Comparison of ENCODE assay signal across 14 cellular contexts in genomic region chr1:199856381-199856780, GRCh38.
DNase-seq lines count a peak whose midpoint lies in the region; ATAC-seq and TF ChIP-seq lines count a peak whose summit lies in the region.
"Had no signal": no experiment of that assay in that cellular context is flagged by ENCODE, and none has a peak within 500 bp of the region (broad histone marks: within the 10 kb centered on the region; RNA-seq: fewer than 3 reads in every experiment).

No MANE protein-coding gene starts in this region.

- no peak overlapping the region for H2BK5ac ChIP-seq in trophoblast cell (ENCODE audit: low read depth, low read length, poor library complexity)

- no peaks in the 10 kb centered on the region for H3K9me2 ChIP-seq in HCT116 (ENCODE audit: insufficient read depth)

- TF ChIP-seq POLR2A in HCT116 (IDR thresholded peaks at IDR 0.05; ENCODE audit: borderline replicate concordance, extremely low read depth, insufficient read depth, insufficient read length) = no peak

- H3K79me1 ChIP-seq in trophoblast cell (ENCODE audit: low read length) = no peaks in the 10 kb centered on the region

- H3K9me3 Mint-ChIP-seq in WTC11 = no peaks in the 10 kb centered on the region

- intact Hi-C loops in HCT116 (cut with micrococcal nuclease) = no loop called here
- intact Hi-C loops in left lung (cut with DNase I) = no loop called here

- DNase-seq in HCT116 (ENCODE audit: low read depth, low spot score) = no peak
- DNase-seq in WTC11 (ENCODE audit: low spot score) = no peak
- no peak for DNase-seq in epithelial cell of prostate (ENCODE audit: low read depth, low spot score)
- peak; percentile 27 to 84 for DNase-seq in trophoblast cell
- no peak for DNase-seq in left lung
- no peak for DNase-seq in HEK293T (ENCODE audit: extremely low spot score)
- DNase-seq in SW480 (ENCODE audit: low spot score) = no peak
- DNase-seq: H7, NCI-H1092, NCI-H1694 treated with DMSO at 0.1 percent for 48 hours, NCI-H446 treated with DMSO at 0.1 percent for 48 hours, NCI-H748 treated with DMSO at 0.1 percent for 48 hours had no signal

- no peak for TF ChIP-seq RAD21 in HCT116 (IDR thresholded peaks at IDR 0.05; ENCODE audit: low read depth)

- no peak overlapping the region for H3K4me3 Mint-ChIP-seq in WTC11

- H2AFZ ChIP-seq in HCT116 (ENCODE audit: low read depth, low read length, poor library complexity, severe bottlenecking) (peak overlapping the region; percentile 81), trophoblast cell (ENCODE audit: insufficient read depth, low read length, poor library complexity) (no peak overlapping the region)
- H2AFZ ChIP-seq: PC-9 had no signal

- H2BK120ac ChIP-seq in trophoblast cell (ENCODE audit: insufficient read depth, low read length, poor library complexity) = no peak overlapping the region

- no peak overlapping the region for H4K12ac ChIP-seq in trophoblast cell (ENCODE audit: low read depth, low read length)

- no peaks in the 10 kb centered on the region for H3K27me3 ChIP-seq in HCT116 (ENCODE audit: insufficient read depth, low read length)
- no peaks in the 10 kb centered on the region for H3K27me3 ChIP-seq in trophoblast cell (ENCODE audit: insufficient read depth, low read length)
- no peaks in the 10 kb centered on the region for H3K27me3 ChIP-seq in left lung
- H3K27me3 ChIP-seq: BLaER1 had no signal

- H3K4me1 Mint-ChIP-seq in WTC11 = peaks cover 35% of the 10 kb centered on the region

- no peaks in the 10 kb centered on the region for H3K36me3 Mint-ChIP-seq in WTC11

- H4K20me1 ChIP-seq in HCT116 (ENCODE audit: insufficient read depth) = no peaks in the 10 kb centered on the region
- H4K20me1 ChIP-seq: BLaER1 had no signal

- RAD21 ChIA-PET in HCT116 (lab: Charles Lee; ENCODE audit: low non-redundant PET in 1 of 2, low total read pairs in 2 of 2, uncharacterized antibody in 2 of 2, unreplicated experiment in 2 of 2) = no interaction called here

- H4K8ac ChIP-seq in trophoblast cell (ENCODE audit: low read depth, low read length) = no peak overlapping the region

- H3K18ac ChIP-seq in trophoblast cell (ENCODE audit: low read length) = no peak overlapping the region

- no peak overlapping the region for H2BK12ac ChIP-seq in trophoblast cell (ENCODE audit: low read length)

- no peak overlapping the region for H3K23ac ChIP-seq in trophoblast cell (ENCODE audit: low read length)

- TF ChIP-seq CTCF in HCT116 (IDR thresholded peaks at IDR 0.05 in 2 of 3, conservative IDR thresholded peaks at IDR 0.05 in 1 of 3; ENCODE audit: borderline replicate concordance in 1 of 3, insufficient read depth in 1 of 3, low read depth in 2 of 3, low read length in 2 of 3) = no peak
- no peak for TF ChIP-seq CTCF in WTC11 (IDR thresholded peaks at IDR 0.05)
- TF ChIP-seq CTCF in left lung (IDR thresholded peaks at IDR 0.05) = no peak

- CTCF ChIA-PET in HCT116 (lab: Charles Lee) (no interaction called here), WTC11 (lab: Charles Lee) (no interaction called here), HEK293T (lab: Yijun Ruan, JAX) (no interaction called here)

- POLR2A ChIA-PET in HCT116 (lab: Charles Lee) = no interaction called here
- POLR2A ChIA-PET in WTC11 (lab: Charles Lee) = no interaction called here
- POLR2A ChIA-PET in HEK293T (lab: Yijun Ruan, JAX) = no interaction called here

- no peaks in the 10 kb centered on the region for H3K79me2 ChIP-seq in HCT116 (ENCODE audit: insufficient read depth, low read length)
- H3K79me2 ChIP-seq in trophoblast cell (ENCODE audit: control insufficient read depth, insufficient read depth, low read length, poor library complexity) = no peaks in the 10 kb centered on the region

- no CpG with 5 or more reads among the region's 3 CpGs for WGBS in trophoblast cell (ENCODE audit: extremely low coverage, insufficient coverage, insufficient read length)

- H3K4ac ChIP-seq in trophoblast cell (ENCODE audit: low read depth, low read length) = no peak overlapping the region

- 0 out of 2 replicates have a peak overlapping the region, but pooled peaks have one; percentile 18 for H3K27ac Mint-ChIP-seq in WTC11

- H3K14ac ChIP-seq in trophoblast cell (ENCODE audit: low read length) = no peak overlapping the region

- H2AK5ac ChIP-seq in trophoblast cell (ENCODE audit: low read length) = no peak overlapping the region

- BruUV-seq in HCT116 (replicated peaks; lab: Mats Ljungman, UMichigan) = no TSS peak

- H4K91ac ChIP-seq in trophoblast cell (ENCODE audit: low read depth, low read length) = no peak overlapping the region

- H3K4me1 ChIP-seq in HCT116 (ENCODE audit: control insufficient read depth in 1 of 2, insufficient read depth in 2 of 2, low read length in 2 of 2) (peaks cover 0 to 48% of the 10 kb centered on the region in 2 experiments; a peak in 2 of 4 replicates), trophoblast cell (ENCODE audit: control insufficient read depth in 1 of 2, insufficient read depth in 2 of 2, low read length in 2 of 2) (no peaks in the 10 kb centered on the region), left lung (peaks cover 0 to 27% of the 10 kb centered on the region in 2 donors)

- H3K4me3 ChIP-seq in HCT116 (replicated peaks in 1 of 2; ENCODE audit: low read depth in 1 of 2, low read length in 2 of 2) (no peak overlapping the region), trophoblast cell (ENCODE audit: low read depth, low read length) (no peak overlapping the region), left lung (no peak overlapping the region)
- H3K4me3 ChIP-seq: BLaER1, PC-9 had no signal

- H3K9me3 ChIP-seq in HCT116 (ENCODE audit: control insufficient read depth in 1 of 2, insufficient read depth in 1 of 2, low read depth in 1 of 2, low read length in 2 of 2) = no peaks in the 10 kb centered on the region
- H3K9me3 ChIP-seq in trophoblast cell (ENCODE audit: insufficient read depth, low read depth, low read length) = no peaks in the 10 kb centered on the region
- H3K9me3 ChIP-seq in left lung = no peaks in the 10 kb centered on the region
- H3K9me3 ChIP-seq: BLaER1 had no signal

- H3K27ac ChIP-seq in HCT116 (ENCODE audit: low read depth, low read length) (no peak overlapping the region), epithelial cell of prostate (peak overlapping the region; percentile 73), trophoblast cell (ENCODE audit: low read depth, low read length) (no peak overlapping the region), left lung (peak overlapping the region in 1 of 2 donors; percentile 85)
- H3K27ac ChIP-seq: BLaER1 had no signal

- H3K4me2 ChIP-seq in HCT116 (ENCODE audit: low read length) = peak overlapping the region; percentile 58
- H3K4me2 ChIP-seq in trophoblast cell (ENCODE audit: low read length) = no peak overlapping the region
- H3K4me2 ChIP-seq: BLaER1, PC-9 had no signal

- no peaks in the 10 kb centered on the region for H3K27me3 Mint-ChIP-seq in WTC11 (ENCODE audit: low read depth)

- peak overlapping the region; percentile 23; the same call in 1 of the 2 replicates for H3K9ac ChIP-seq in HCT116 (ENCODE audit: low read length)
- no peak overlapping the region for H3K9ac ChIP-seq in trophoblast cell (ENCODE audit: low read length)
- H3K9ac ChIP-seq: BLaER1 had no signal

- H3K36me3 ChIP-seq in HCT116 (ENCODE audit: control insufficient read depth in 1 of 2, insufficient read depth in 2 of 2, low read length in 2 of 2) (no peaks in the 10 kb centered on the region), trophoblast cell (ENCODE audit: control insufficient read depth in 1 of 2, insufficient read depth in 2 of 2, low read length in 2 of 2) (no peaks in the 10 kb centered on the region), left lung (no peaks in the 10 kb centered on the region)
- H3K36me3 ChIP-seq: BLaER1 had no signal

- no peak for ATAC-seq in HCT116
- no peak; the same call in 1 of the 2 replicates for ATAC-seq in WTC11
- ATAC-seq in left lung = no peak

TF ChIP-seq in HCT116, 20 proteins besides CTCF, POLR2A, EP300 and RAD21 (continues in another document):
- TF ChIP-seq ZNF274 (IDR thresholded peaks at IDR 0.05; ENCODE audit: low read depth, low read length) (no peak), EGR1 (IDR thresholded peaks at IDR 0.05; ENCODE audit: low read depth) (no peak), CEBPB (IDR thresholded peaks at IDR 0.05; ENCODE audit: low read depth) (no peak), SIN3A (IDR thresholded peaks at IDR 0.05; ENCODE audit: low read depth) (no peak), ZFX (IDR thresholded peaks at IDR 0.05) (no peak), SP1 (IDR thresholded peaks at IDR 0.05; ENCODE audit: low read depth) (no peak), EZH2 (IDR thresholded peaks at IDR 0.05) (no peak), ELF1 (IDR thresholded peaks at IDR 0.05; ENCODE audit: borderline replicate concordance, low read depth) (no peak), SRF (IDR thresholded peaks at IDR 0.05; ENCODE audit: low read depth) (no peak)

TF ChIP-seq in WTC11, 78 proteins besides CTCF, POLR2A, EP300 and RAD21 (continues in another document):
- TF ChIP-seq ELF4 (CRISPR knock-in tag; IDR thresholded peaks at IDR 0.05; ENCODE audit: low read depth) = no peak
- TF ChIP-seq ZNF512 (CRISPR knock-in tag; IDR thresholded peaks at IDR 0.05; ENCODE audit: borderline replicate concordance) = no peak

TF ChIP-seq in HEK293T, 16 proteins besides CTCF, POLR2A, EP300 and RAD21:
- TF ChIP-seq L3MBTL2 (conservative IDR thresholded peaks at IDR 0.05) (no peak), ARNT (IDR thresholded peaks at IDR 0.05) (no peak), ELF4 (IDR thresholded peaks at IDR 0.05) (no peak), ZNF384 (IDR thresholded peaks at IDR 0.05) (no peak), LEF1 (IDR thresholded peaks at IDR 0.05; ENCODE audit: borderline replicate concordance) (no peak), PKNOX1 (IDR thresholded peaks at IDR 0.05) (no peak), FOXM1 (IDR thresholded peaks at IDR 0.05; ENCODE audit: borderline replicate concordance) (no peak), CTBP1 (IDR thresholded peaks at IDR 0.05; ENCODE audit: borderline replicate concordance) (no peak), FOXK2 (IDR thresholded peaks at IDR 0.05) (no peak)

Comparison
In these comparisons a context has a peak if more than half of its experiments do, and no peak if none do; other contexts are left out.
1. DNase-seq: peak in trophoblast cell (2 of 2); none in HCT116 (single experiment), WTC11 (single experiment), epithelial cell of prostate (single experiment), left lung (0 of 2), HEK293T (single experiment) and SW480 (single experiment).